Comparison of ENCODE assay signal across 15 cellular contexts in genomic region chr18:41972067-41973000, GRCh38. TPM values are rescaled to one million over a fixed set of nuclear protein-coding genes. Genes with fewer than 3 reads are reported as not detected.
A peak's percentile ranks its signal among the peaks of the same experiment; 100 is the strongest.
DNase-seq lines count a peak whose midpoint lies in the region; ATAC-seq, FAIRE-seq and TF ChIP-seq lines count a peak whose summit lies in the region.
"Had no signal": no experiment of that assay in that cellular context is flagged by ENCODE, and none has a peak within 500 bp of the region (broad histone marks: within the 10 kb centered on the region; RNA-seq: fewer than 3 reads in every experiment).

No MANE protein-coding gene starts in this region.

- intact Hi-C loops in sciatic nerve (cut with DNase I) (no loop called here), lower leg skin (cut with DNase I; ENCODE audit: low total_unique reads) (no loop called here)

- peak overlapping the region; percentile 25 for H3K27ac Mint-ChIP-seq in mesothelial cell of epicardium

- H3K4me1 Mint-ChIP-seq in mesothelial cell of epicardium: peaks cover 52% of the 10 kb centered on the region

- no peak overlapping the region for H3K4me3 Mint-ChIP-seq in mesothelial cell of epicardium

- H3K36me3 Mint-ChIP-seq in mesothelial cell of epicardium: peaks cover 17% of the 10 kb centered on the region

- no peaks in the 10 kb centered on the region for H3K9me3 Mint-ChIP-seq in mesothelial cell of epicardium

- TF ChIP-seq CTCF in mesothelial cell of epicardium (IDR thresholded peaks at IDR 0.05; ENCODE audit: unreplicated experiment): no peak
- no peak for TF ChIP-seq CTCF in lower leg skin (IDR thresholded peaks at IDR 0.05)

- FAIRE-seq in G401.6 (lab: Jason Lieb, UNC): peak; percentile 40

- no peak for TF ChIP-seq POLR2A in lower leg skin (IDR thresholded peaks at IDR 0.05)

- no peak overlapping the region for H3K4me3 ChIP-seq in lower leg skin (ENCODE audit: low read depth, poor library complexity, severe bottlenecking)
- H3K4me3 ChIP-seq: hepatocyte, lower lobe of right lung had no signal

- peak; percentile 41 for ATAC-seq in HG02759 (IDR thresholded peaks at IDR 0.05; ENCODE audit: unreplicated experiment)
- ATAC-seq in SK-N-SH treated with all-trans-retinoic acid at 6 μM for 48 hours: peak; percentile 58
- no peak for ATAC-seq in sciatic nerve
- ATAC-seq: lower lobe of right lung had no signal

- DNase-seq in mesothelial cell of epicardium (ENCODE audit: low spot score in 2 of 2, unreplicated experiment in 2 of 2): no peak
- no peak for DNase-seq in sciatic nerve (ENCODE audit: low spot score)
- no peak for DNase-seq in CD1c-positive myeloid dendritic cell (ENCODE audit: extremely low spot score)
- DNase-seq in lower leg skin (ENCODE audit: low spot score in 2 of 2): no peak
- DNase-seq in OCI-M2 (lab: John Stamatoyannopoulos, UW; ENCODE audit: unreplicated experiment): no peak
- DNase-seq: activated naive CD4-positive, alpha-beta T cell; lower lobe of right lung; NCI-H82; nucleus accumbens; Right ventricle myocardium superior; stimulated activated CD4-positive, alpha-beta T cell treated with anti-CD3 and anti-CD28 coated beads, Interleukin-12 subunit alpha, Interleukin-12 subunit beta, amount 100 ng/mL, for 4 hours had no signal

- H3K27me3 Mint-ChIP-seq in mesothelial cell of epicardium (ENCODE audit: low read depth): no peaks in the 10 kb centered on the region

- 66 to 67% methylated on average over 4 of the region's 4 CpGs for WGBS in lower leg skin, 2 donors

TF ChIP-seq in SK-N-SH treated with all-trans-retinoic acid at 6 μM for 48 hours, 23 proteins besides CTCF, POLR2A, EP300 and RAD21:
- TF ChIP-seq TOX (CRISPR knock-in tag; IDR thresholded peaks at IDR 0.05; ENCODE audit: borderline replicate concordance) (peak; percentile 81), ESRRG (CRISPR knock-in tag; IDR thresholded peaks at IDR 0.05) (no peak), RARB (CRISPR knock-in tag; IDR thresholded peaks at IDR 0.05) (0 out of 2 replicates have a peak, but pooled peaks have one; percentile 13), CSDC2 (CRISPR knock-in tag; IDR thresholded peaks at IDR 0.05) (no peak), ZC3H10 (CRISPR knock-in tag; IDR thresholded peaks at IDR 0.05) (peak; percentile 43; the same call in 1 of the 2 replicates), GLIS3 (CRISPR knock-in tag; IDR thresholded peaks at IDR 0.05) (no peak), ARNTL (CRISPR knock-in tag; IDR thresholded peaks at IDR 0.05; ENCODE audit: borderline replicate concordance, low read depth) (no peak)

RNA-seq across cellular contexts. Expression of gene PIK3C3, which starts 17.3 kb away (rescaled TPM):
- total RNA-seq in mesothelial cell of epicardium (72.1 to 78.4 TPM (median 74.6 TPM) in 3 replicates), sciatic nerve (74.8 TPM), lower leg skin (10 to 100 TPM; 35.5 to 54.7 (median 39.6) TPM)
